Comparison of ENCODE assay signal across 9 cellular contexts in the genomic region with DNA sequence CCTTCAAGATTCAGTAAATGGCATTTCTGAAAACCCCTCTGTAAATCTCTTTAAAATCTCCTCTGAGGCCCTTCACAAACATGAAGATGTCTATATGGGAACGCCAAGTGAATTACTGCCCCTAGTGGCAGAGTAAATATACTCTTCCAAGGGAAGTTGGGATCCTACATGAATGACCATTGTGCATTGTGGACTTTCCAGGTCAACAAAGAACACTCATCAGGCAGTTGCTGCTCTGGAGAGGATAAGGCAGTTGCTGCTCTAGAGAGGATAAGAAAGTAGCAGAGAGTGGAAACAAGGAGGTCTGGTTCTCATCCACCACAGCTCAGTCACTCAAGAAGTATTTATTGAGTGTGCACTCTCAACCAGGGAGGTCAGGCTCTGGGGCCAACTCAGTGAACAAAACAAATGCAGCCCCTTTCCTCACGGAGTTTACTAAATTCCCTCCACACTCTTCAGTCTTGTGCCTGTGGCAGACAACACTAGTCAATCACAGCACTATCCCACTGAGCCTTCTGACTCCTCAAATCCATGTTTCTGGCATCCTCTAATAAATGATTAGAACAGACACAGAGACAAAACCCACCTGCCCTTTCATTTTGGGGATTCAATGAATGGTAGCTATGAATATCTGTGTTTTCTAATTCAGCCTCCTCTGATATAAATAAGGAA.
A peak's percentile ranks its signal among the peaks of the same experiment; 100 is the strongest.
DNase-seq lines count a peak whose midpoint lies in the region; ATAC-seq and TF ChIP-seq lines count a peak whose summit lies in the region.
"Had no signal": no experiment of that assay in that cellular context is flagged by ENCODE, and none has a peak within 500 bp of the region (broad histone marks: within the 10 kb centered on the region; RNA-seq: fewer than 3 reads in every experiment).

No MANE protein-coding gene starts in this region.

- TF ChIP-seq CTCF in 22Rv1 (IDR thresholded peaks at IDR 0.05) (peak; percentile 92), GM12864 (IDR thresholded peaks at IDR 0.05; ENCODE audit: low read depth, low read length, missing control alignments) (peak; percentile 52)

- no peak overlapping the region for H3K27ac ChIP-seq in 22Rv1
- H3K27ac ChIP-seq: esophagus muscularis mucosa had no signal

- ATAC-seq in HG03378 (IDR thresholded peaks at IDR 0.05; ENCODE audit: unreplicated experiment) (no peak), HG03196 (IDR thresholded peaks at IDR 0.05; ENCODE audit: unreplicated experiment) (no peak)

- no peak overlapping the region for H3K4me3 ChIP-seq in GM12864 (ENCODE audit: low read depth, low read length)
- H3K4me3 ChIP-seq: esophagus muscularis mucosa had no signal

- DNase-seq in GM12864 (ENCODE audit: low read depth) (no peak), OCI-M1 (lab: John Stamatoyannopoulos, UW) (peak; percentile 57), germinal center (ENCODE audit: low spot score) (peak; percentile 31), UCSD-AML1 (lab: John Stamatoyannopoulos, UW; ENCODE audit: unreplicated experiment) (no peak), cerebellar cortex (ENCODE audit: low spot score) (no peak)

Comparison
In these comparisons a context has a peak if more than half of its experiments do, and no peak if none do; other contexts are left out.
1. DNase-seq: peak in OCI-M1 (single experiment) and germinal center (single experiment); none in GM12864 (single experiment), UCSD-AML1 (single experiment) and cerebellar cortex (single experiment).